In the genomic region with DNA sequence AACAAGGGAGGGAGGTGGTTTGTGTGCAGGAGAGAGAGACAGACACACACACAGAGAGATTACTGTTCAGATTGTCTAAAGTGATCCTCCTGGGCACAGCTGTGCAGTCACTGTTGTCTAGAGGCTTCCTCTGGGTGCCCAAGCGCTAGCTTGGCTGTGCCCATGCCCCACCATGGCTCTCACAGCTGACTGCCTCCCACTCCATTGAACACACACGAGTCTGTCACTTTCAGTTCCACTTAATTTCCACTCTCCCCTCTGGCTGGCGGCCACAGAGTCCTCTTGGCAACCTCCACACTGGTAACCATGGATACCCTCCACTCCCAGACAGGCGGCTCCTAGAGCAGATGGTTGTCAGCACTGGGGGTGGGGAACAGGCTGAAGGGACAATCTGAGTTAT, we compare ENCODE assay signal across 8 cellular contexts. TPM values are rescaled to one million over a fixed set of nuclear protein-coding genes. Genes with fewer than 3 reads are reported as not detected.
DNase-seq lines count a peak whose midpoint lies in the region; ATAC-seq and TF ChIP-seq lines count a peak whose summit lies in the region.

No MANE protein-coding gene starts in this region.

- TF ChIP-seq CTCF in Panc1 (IDR thresholded peaks at IDR 0.05) (no peak), neural cell (IDR thresholded peaks at IDR 0.05; ENCODE audit: poor library complexity, severe bottlenecking) (no peak)

- no peaks in the 10 kb centered on the region for H3K36me3 Mint-ChIP-seq in natural killer cell treated with Interleukin-12 subunit alpha and Interleukin-12 subunit beta and Interleukin-15 and Interleukin-18, amount 100 ng/mL, for 72 hours

- H3K27ac ChIP-seq in Panc1 (ENCODE audit: low read length): no peak overlapping the region
- H3K27ac ChIP-seq in neural cell (ENCODE audit: low read length): peak overlapping the region; percentile 89

- H3K4me3 Mint-ChIP-seq in stimulated activated naive CD8-positive, alpha-beta T cell treated with anti-CD3 and anti-CD28 coated beads, Interleukin-15, amount 100 ng/mL, for 72 hours: no peak overlapping the region
- no peak overlapping the region for H3K4me3 Mint-ChIP-seq in natural killer cell treated with Interleukin-12 subunit alpha and Interleukin-12 subunit beta and Interleukin-15 and Interleukin-18, amount 100 ng/mL, for 72 hours

- no peaks in the 10 kb centered on the region for H3K9me3 Mint-ChIP-seq in stimulated activated naive CD8-positive, alpha-beta T cell treated with anti-CD3 and anti-CD28 coated beads, Interleukin-15, amount 100 ng/mL, for 72 hours
- no peaks in the 10 kb centered on the region for H3K9me3 Mint-ChIP-seq in natural killer cell treated with Interleukin-12 subunit alpha and Interleukin-12 subunit beta and Interleukin-15 and Interleukin-18, amount 100 ng/mL, for 72 hours

- BruUV-seq in Panc1 (replicated peaks; lab: Mats Ljungman, UMichigan): no TSS peak

- H3K9me2 ChIP-seq in neural cell (ENCODE audit: insufficient read depth, low read length): no peaks in the 10 kb centered on the region

- peak overlapping the region; percentile 83 for H3K4me2 ChIP-seq in neural cell (ENCODE audit: low read length)

- H3K27me3 Mint-ChIP-seq in stimulated activated naive CD8-positive, alpha-beta T cell treated with anti-CD3 and anti-CD28 coated beads, Interleukin-15, amount 100 ng/mL, for 72 hours: peaks cover 39% of the 10 kb centered on the region
- peaks cover 32 to 39% of the 10 kb centered on the region in 2 donors for H3K27me3 Mint-ChIP-seq in natural killer cell treated with Interleukin-12 subunit alpha and Interleukin-12 subunit beta and Interleukin-15 and Interleukin-18, amount 100 ng/mL, for 72 hours

- peaks cover 11% of the 10 kb centered on the region for H3F3A ChIP-seq in neural cell (ENCODE audit: insufficient read depth, low read length, poor library complexity, severe bottlenecking)

- no peaks in the 10 kb centered on the region for H3K4me1 ChIP-seq in Panc1 (ENCODE audit: control insufficient read depth, insufficient read depth, low read length)

- peak overlapping the region; percentile 5 for H2AFZ ChIP-seq in neural cell (ENCODE audit: low read depth, low read length)

- in situ Hi-C loops in Panc1 (cut with HindIII; ENCODE audit: low pct_unique_long_range_greater_than_20kb, low sequenced_read_pairs): no loop called here

- H3K36me3 ChIP-seq in Panc1 (ENCODE audit: control insufficient read depth, insufficient read depth, low read length) (no peaks in the 10 kb centered on the region), neural cell (ENCODE audit: insufficient read depth, low read length) (no peaks in the 10 kb centered on the region)

- H3K27me3 ChIP-seq in Panc1 (ENCODE audit: control insufficient read depth, insufficient read depth, low read length) (peaks cover 11% of the 10 kb centered on the region; the same call in 1 of the 2 replicates), neural cell (ENCODE audit: insufficient read depth, low read depth, low read length) (no peaks in the 10 kb centered on the region)

- H3K9ac ChIP-seq in neural cell (ENCODE audit: low read length): peak overlapping the region; percentile 51

- POLR2A ChIA-PET in Panc1 (lab: Charles Lee): no interaction called here

- no peak for TF ChIP-seq RAD21 in neural cell (conservative IDR thresholded peaks at IDR 0.05)

- H3K4me3 ChIP-seq in Panc1 (ENCODE audit: low read depth in 2 of 2, low read length in 2 of 2) (no peak overlapping the region), neural cell (ENCODE audit: low read length) (peak overlapping the region; percentile 58)

- CTCF ChIA-PET in Panc1 (lab: Charles Lee): no interaction called here

- TF ChIP-seq EP300 in neural cell (conservative IDR thresholded peaks at IDR 0.05; ENCODE audit: poor library complexity, severe bottlenecking): peak; percentile 68

- no peaks in the 10 kb centered on the region for H3K9me3 ChIP-seq in Panc1 (ENCODE audit: control insufficient read depth, insufficient read depth, low read depth, low read length)
- no peaks in the 10 kb centered on the region for H3K9me3 ChIP-seq in neural cell (ENCODE audit: low read length)

- ATAC-seq in stimulated activated naive CD8-positive, alpha-beta T cell treated with anti-CD3 and anti-CD28 coated beads, Interleukin-15, Interleukin-2, amounts not matched to agents 100 U/mL and 50 U/mL, for 24 hours: peak; percentile 57
- ATAC-seq in stimulated activated naive CD8-positive, alpha-beta T cell treated with anti-CD3 and anti-CD28 coated beads, Interleukin-15, amount 100 ng/mL, for 72 hours: no peak
- ATAC-seq in Panc1 (0 out of 2 replicates have a peak, but pooled peaks have one; percentile 26), HG02588 (IDR thresholded peaks at IDR 0.05; ENCODE audit: unreplicated experiment) (no peak)
- no peak for ATAC-seq in natural killer cell treated with Interleukin-12 subunit alpha and Interleukin-12 subunit beta and Interleukin-15 and Interleukin-18, amount 100 ng/mL, for 72 hours

- no peaks in the 10 kb centered on the region for H3K4me1 Mint-ChIP-seq in stimulated activated naive CD8-positive, alpha-beta T cell treated with anti-CD3 and anti-CD28 coated beads, Interleukin-15, amount 100 ng/mL, for 72 hours
- H3K4me1 Mint-ChIP-seq in natural killer cell treated with Interleukin-12 subunit alpha and Interleukin-12 subunit beta and Interleukin-15 and Interleukin-18, amount 100 ng/mL, for 72 hours (ENCODE audit: low read depth in 2 of 2): no peaks in the 10 kb centered on the region

- H3K79me2 ChIP-seq in neural cell (replicated peaks; ENCODE audit: insufficient read depth, low read length): peaks cover 82% of the 10 kb centered on the region

- intact Hi-C loops in Panc1 (cut with micrococcal nuclease; ENCODE audit: unreplicated experiment): no loop called here

- no peaks in the 10 kb centered on the region for H4K20me1 ChIP-seq in neural cell (ENCODE audit: insufficient read depth)

- no peak for DNase-seq in stimulated activated naive CD8-positive, alpha-beta T cell treated with anti-CD3 and anti-CD28 coated beads, Interleukin-15, Interleukin-2, amounts not matched to agents 100 U/mL and 50 U/mL, for 24 hours
- no peak for DNase-seq in stimulated activated naive CD8-positive, alpha-beta T cell treated with anti-CD3 and anti-CD28 coated beads, Interleukin-15, amount 100 ng/mL, for 72 hours
- DNase-seq in Panc1 (ENCODE audit: low read depth, low spot score) (no peak), fibroblast of gingiva (ENCODE audit: low read depth) (peak; percentile 22), activated gamma-delta T cell treated with Interleukin-2 at 50 U/mL for 16 hours (no peak)
- DNase-seq in natural killer cell treated with Interleukin-12 subunit alpha and Interleukin-12 subunit beta and Interleukin-15 and Interleukin-18, amount 100 ng/mL, for 72 hours (ENCODE audit: low spot score): no peak

- no peak overlapping the region for H3K27ac Mint-ChIP-seq in stimulated activated naive CD8-positive, alpha-beta T cell treated with anti-CD3 and anti-CD28 coated beads, Interleukin-15, amount 100 ng/mL, for 72 hours
- no peak overlapping the region for H3K27ac Mint-ChIP-seq in natural killer cell treated with Interleukin-12 subunit alpha and Interleukin-12 subunit beta and Interleukin-15 and Interleukin-18, amount 100 ng/mL, for 72 hours

TF ChIP-seq in neural cell, 6 proteins besides CTCF, POLR2A, EP300 and RAD21:
- TF ChIP-seq POLR2AphosphoS5 (IDR thresholded peaks at IDR 0.05): peak; percentile 45
- TF ChIP-seq MXI1 (conservative IDR thresholded peaks at IDR 0.05; ENCODE audit: poor library complexity, severe bottlenecking): peak; percentile 31
- no peak for TF ChIP-seq SMC3 (conservative IDR thresholded peaks at IDR 0.05; ENCODE audit: poor library complexity)

RNA-seq across cellular contexts. Expression of a gene that starts 29.1 kb away (rescaled TPM):
- total RNA-seq in Panc1 (2021; ENCODE audit: unreplicated experiment): 0.21 TPM
- polyA plus RNA-seq in Panc1 (2012; ENCODE audit: insufficient read length): 0.53 TPM
- 178 and 200 TPM in 2 replicates for polyA plus RNA-seq in neural cell
- 238 and 260 TPM in 2 replicates for polyA minus RNA-seq in neural cell
- under 1 TPM in 1 of 2 donors, not detected in 1; 0.14 TPM for total RNA-seq in natural killer cell treated with Interleukin-12 subunit alpha and Interleukin-12 subunit beta and Interleukin-15 and Interleukin-18, amount 100 ng/mL, for 72 hours

Comparison
In these comparisons a context has a peak if more than half of its experiments do, and no peak if none do; other contexts are left out.
1. ATAC-seq: peak in stimulated activated naive CD8-positive, alpha-beta T cell treated with anti-CD3 and anti-CD28 coated beads, Interleukin-15, Interleukin-2, amounts not matched to agents 100 U/mL and 50 U/mL, for 24 hours (single experiment) and Panc1 (single experiment); none in stimulated activated naive CD8-positive, alpha-beta T cell treated with anti-CD3 and anti-CD28 coated beads, Interleukin-15, amount 100 ng/mL, for 72 hours (single experiment), natural killer cell treated with Interleukin-12 subunit alpha and Interleukin-12 subunit beta and Interleukin-15 and Interleukin-18, amount 100 ng/mL, for 72 hours (0 of 2) and HG02588 (single experiment).